1 cellular context compared by ENCODE assay signal in the genomic region with DNA sequence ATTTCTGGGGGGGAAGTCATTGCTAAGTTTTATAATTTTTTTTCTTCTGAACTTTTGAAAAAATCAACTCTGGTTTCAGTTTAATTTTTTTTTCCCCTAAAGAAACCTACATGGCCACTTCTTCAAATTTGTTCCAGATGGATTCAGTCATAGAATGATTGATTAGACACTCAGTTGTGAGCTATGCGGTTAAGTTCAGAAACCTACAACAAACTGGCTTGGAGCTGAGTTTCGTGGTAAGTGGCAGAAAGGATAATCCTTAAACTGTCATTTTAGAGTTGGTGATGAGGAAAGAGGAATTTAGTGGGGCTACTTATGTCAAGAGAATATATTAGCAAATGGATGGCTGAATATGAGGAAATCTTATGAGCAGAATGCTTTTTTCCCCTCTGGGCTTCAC.
TF ChIP-seq lines count a peak whose summit lies in the region.

No MANE protein-coding gene starts in this region.

TF ChIP-seq in SK-N-SH, 30 proteins besides CTCF, POLR2A, EP300 and RAD21 (continued from another document):
- TF ChIP-seq, protein P1, sequence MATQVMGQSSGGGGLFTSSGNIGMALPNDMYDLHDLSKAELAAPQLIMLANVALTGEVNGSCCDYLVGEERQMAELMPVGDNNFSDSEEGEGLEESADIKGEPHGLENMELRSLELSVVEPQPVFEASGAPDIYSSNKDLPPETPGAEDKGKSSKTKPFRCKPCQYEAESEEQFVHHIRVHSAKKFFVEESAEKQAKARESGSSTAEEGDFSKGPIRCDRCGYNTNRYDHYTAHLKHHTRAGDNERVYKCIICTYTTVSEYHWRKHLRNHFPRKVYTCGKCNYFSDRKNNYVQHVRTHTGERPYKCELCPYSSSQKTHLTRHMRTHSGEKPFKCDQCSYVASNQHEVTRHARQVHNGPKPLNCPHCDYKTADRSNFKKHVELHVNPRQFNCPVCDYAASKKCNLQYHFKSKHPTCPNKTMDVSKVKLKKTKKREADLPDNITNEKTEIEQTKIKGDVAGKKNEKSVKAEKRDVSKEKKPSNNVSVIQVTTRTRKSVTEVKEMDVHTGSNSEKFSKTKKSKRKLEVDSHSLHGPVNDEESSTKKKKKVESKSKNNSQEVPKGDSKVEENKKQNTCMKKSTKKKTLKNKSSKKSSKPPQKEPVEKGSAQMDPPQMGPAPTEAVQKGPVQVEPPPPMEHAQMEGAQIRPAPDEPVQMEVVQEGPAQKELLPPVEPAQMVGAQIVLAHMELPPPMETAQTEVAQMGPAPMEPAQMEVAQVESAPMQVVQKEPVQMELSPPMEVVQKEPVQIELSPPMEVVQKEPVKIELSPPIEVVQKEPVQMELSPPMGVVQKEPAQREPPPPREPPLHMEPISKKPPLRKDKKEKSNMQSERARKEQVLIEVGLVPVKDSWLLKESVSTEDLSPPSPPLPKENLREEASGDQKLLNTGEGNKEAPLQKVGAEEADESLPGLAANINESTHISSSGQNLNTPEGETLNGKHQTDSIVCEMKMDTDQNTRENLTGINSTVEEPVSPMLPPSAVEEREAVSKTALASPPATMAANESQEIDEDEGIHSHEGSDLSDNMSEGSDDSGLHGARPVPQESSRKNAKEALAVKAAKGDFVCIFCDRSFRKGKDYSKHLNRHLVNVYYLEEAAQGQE (IDR thresholded peaks at IDR 0.05; ENCODE audit: low read depth, low read length) = no peak
- TF ChIP-seq TAF1 (IDR thresholded peaks at IDR 0.05; ENCODE audit: borderline replicate concordance, low read depth, low read length) = peak; percentile 27; the same call in 1 of the 2 replicates
- TF ChIP-seq, protein P2, sequence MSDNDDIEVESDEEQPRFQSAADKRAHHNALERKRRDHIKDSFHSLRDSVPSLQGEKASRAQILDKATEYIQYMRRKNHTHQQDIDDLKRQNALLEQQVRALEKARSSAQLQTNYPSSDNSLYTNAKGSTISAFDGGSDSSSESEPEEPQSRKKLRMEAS (IDR thresholded peaks at IDR 0.05; ENCODE audit: low read depth) = no peak
- TF ChIP-seq NFIC (IDR thresholded peaks at IDR 0.05; ENCODE audit: borderline replicate concordance) = peak; percentile 53; the same call in 1 of the 2 replicates
- peak; percentile 73; the same call in 1 of the 2 replicates for TF ChIP-seq FOXM1 (IDR thresholded peaks at IDR 0.05; ENCODE audit: low read depth)
TF ChIP-seq in SK-N-SH: peak in this region for 11.
